ENCODE assay signal across 8 cellular contexts in genomic region chr13:114131581-114132418, GRCh38. TPM values are rescaled to one million over a fixed set of nuclear protein-coding genes. Genes with fewer than 3 reads are reported as not detected.
DNase-seq lines count a peak whose midpoint lies in the region; ATAC-seq and TF ChIP-seq lines count a peak whose summit lies in the region.

No MANE protein-coding gene starts in this region.

- H3K4me3 Mint-ChIP-seq in T-helper 1 cell treated with Interleukin-12 subunit alpha and Interleukin-12 subunit beta and Interleukin-4 antibody, amounts not matched to agents 30 μg/mL and 1 μg/mL, for 36 hours: peak overlapping the region; percentile 98

- TF ChIP-seq CTCF in mucosa of descending colon (IDR thresholded peaks at IDR 0.05) (no peak), upper lobe of left lung (IDR thresholded peaks at IDR 0.05) (no peak)

- ATAC-seq in HG02938 (IDR thresholded peaks at IDR 0.05; ENCODE audit: unreplicated experiment): peak; percentile 1
- peak; percentile 28 for ATAC-seq in mucosa of descending colon
- ATAC-seq in upper lobe of left lung (ENCODE audit: low FRiP score in 2 of 2): peak in 1 of 2 donors; percentile 10

- H3K4me3 ChIP-seq in mucosa of descending colon: peak overlapping the region; percentile 51
- peak overlapping the region; percentile 66 to 98 (median 81) for H3K4me3 ChIP-seq in upper lobe of left lung

- peak overlapping the region; percentile 84 to 94 (median 88) for H3K27ac ChIP-seq in upper lobe of left lung

- no peak for TF ChIP-seq POLR2A in upper lobe of left lung (IDR thresholded peaks at IDR 0.05)

- WGBS in upper lobe of left lung, 2 donors: 0 to 1% methylated on average over 17 to 71 of the region's 95 CpGs

- H3K4me1 Mint-ChIP-seq in T-helper 1 cell treated with Interleukin-12 subunit alpha and Interleukin-12 subunit beta and Interleukin-4 antibody, amounts not matched to agents 30 μg/mL and 1 μg/mL, for 36 hours (ENCODE audit: low read depth): peaks cover 46% of the 10 kb centered on the region

- H3K4me1 ChIP-seq in mucosa of descending colon (ENCODE audit: low read depth) (peaks cover 22% of the 10 kb centered on the region), upper lobe of left lung (peaks cover 36 to 63% (median 41%) of the 10 kb centered on the region in 4 donors)

- intact Hi-C loops in mucosa of descending colon (cut with DNase I, micrococcal nuclease): loop anchor here in 1 of 2 donors (5.0 kb wide), 1 partner anchor 64 kb away; no protein-coding TSS in a partner anchor

- no peaks in the 10 kb centered on the region for H3K27me3 ChIP-seq in upper lobe of left lung

- H3K36me3 Mint-ChIP-seq in T-helper 1 cell treated with Interleukin-12 subunit alpha and Interleukin-12 subunit beta and Interleukin-4 antibody, amounts not matched to agents 30 μg/mL and 1 μg/mL, for 36 hours (ENCODE audit: low read depth): peaks cover 34% of the 10 kb centered on the region

- peaks cover 4% of the 10 kb centered on the region for H3K27me3 Mint-ChIP-seq in T-helper 1 cell treated with Interleukin-12 subunit alpha and Interleukin-12 subunit beta and Interleukin-4 antibody, amounts not matched to agents 30 μg/mL and 1 μg/mL, for 36 hours (ENCODE audit: low read depth)

- TF ChIP-seq EP300 in upper lobe of left lung (IDR thresholded peaks at IDR 0.05): no peak

- H3K27ac Mint-ChIP-seq in T-helper 1 cell treated with Interleukin-12 subunit alpha and Interleukin-12 subunit beta and Interleukin-4 antibody, amounts not matched to agents 30 μg/mL and 1 μg/mL, for 36 hours: peak overlapping the region; percentile 94

- DNase-seq in NCI-H1092 treated with DMSO at 0.1 percent for 48 hours (lab: John Stamatoyannopoulos, UW) (peak; percentile 49), NCI-H1092 (lab: John Stamatoyannopoulos, UW) (no peak), ecto neural progenitor cell (ENCODE audit: low spot score) (peak; percentile 64), mucosa of descending colon (peak in 2 of 3 donors; percentile 49 to 69), upper lobe of left lung (no peak), NCI-H2196 treated with DMSO at 0.1 percent for 48 hours (lab: John Stamatoyannopoulos, UW; ENCODE audit: unreplicated experiment) (no peak)

- no peaks in the 10 kb centered on the region for H3K36me3 ChIP-seq in mucosa of descending colon (ENCODE audit: low read depth)
- H3K36me3 ChIP-seq in upper lobe of left lung: no peaks in the 10 kb centered on the region

- H3K9me3 ChIP-seq in mucosa of descending colon (no peaks in the 10 kb centered on the region), upper lobe of left lung (no peaks in the 10 kb centered on the region)

- H3K9me3 Mint-ChIP-seq in T-helper 1 cell treated with Interleukin-12 subunit alpha and Interleukin-12 subunit beta and Interleukin-4 antibody, amounts not matched to agents 30 μg/mL and 1 μg/mL, for 36 hours: no peaks in the 10 kb centered on the region

RNA-seq across cellular contexts. Expression of gene RASA3, which starts 0.6 kb away (rescaled TPM):
- total RNA-seq in mucosa of descending colon: 10 to 100 TPM in 1 of 3 donors, 1 to 10 TPM in 2; 7.9 to 19.0 (median 8.4) TPM
- total RNA-seq in upper lobe of left lung: 10 to 100 TPM; 11.4 to 52.4 (median 18.4) TPM

RNA-seq across cellular contexts. Expression of gene CFAP97D2, which starts 47.3 kb away (rescaled TPM):
- not detected for total RNA-seq in mucosa of descending colon
- total RNA-seq in upper lobe of left lung: 1 to 10 TPM in 1 of 6 donors, under 1 TPM in 2, not detected in 3; 0.67 to 3.6 (median 0.76) TPM

Comparison
In these comparisons a context has a peak if more than half of its experiments do, and no peak if none do; other contexts are left out.
1. DNase-seq: peak in NCI-H1092 treated with DMSO at 0.1 percent for 48 hours (single experiment), ecto neural progenitor cell (single experiment) and mucosa of descending colon (2 of 3); none in NCI-H1092 (single experiment), upper lobe of left lung (0 of 2) and NCI-H2196 treated with DMSO at 0.1 percent for 48 hours (single experiment).